In the genomic region with DNA sequence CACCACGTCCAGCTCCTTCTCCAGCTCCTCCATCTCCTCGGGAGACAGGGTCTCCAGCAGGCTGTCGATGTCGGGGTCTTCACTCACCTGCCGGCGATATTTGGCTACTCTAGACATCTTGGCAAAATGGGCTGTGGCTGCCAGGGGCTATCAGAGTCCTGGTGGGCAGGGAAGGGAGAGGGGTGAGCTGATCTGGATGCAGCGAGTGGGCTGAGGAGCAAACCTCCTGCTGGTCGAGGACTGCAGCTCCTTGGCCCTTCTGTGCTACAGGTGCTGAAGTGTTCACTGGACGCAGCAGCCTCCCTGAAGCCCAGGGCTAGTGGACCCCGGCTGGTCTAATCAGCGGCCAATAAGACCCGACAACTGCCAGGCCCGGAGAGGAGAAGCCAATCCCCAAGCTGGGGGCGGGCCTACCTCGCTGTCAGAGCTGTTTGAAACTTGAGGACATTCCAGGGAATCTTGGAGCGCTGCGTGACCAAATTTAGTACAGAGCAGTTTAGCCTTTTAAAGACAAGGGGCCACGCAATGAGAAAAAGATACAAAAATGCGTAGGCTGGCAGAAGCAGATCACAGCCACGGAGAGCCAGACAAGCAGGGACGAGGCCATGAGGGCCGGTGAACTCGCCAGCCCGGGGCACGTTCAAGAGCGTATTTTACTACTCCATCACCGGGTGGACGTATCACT, we compare ENCODE assay signal across 9 cellular contexts. TPM values are rescaled to one million over a fixed set of nuclear protein-coding genes. Genes with fewer than 3 reads are reported as not detected.
A peak's percentile ranks its signal among the peaks of the same experiment; 100 is the strongest.
DNase-seq lines count a peak whose midpoint lies in the region; ATAC-seq and TF ChIP-seq lines count a peak whose summit lies in the region.
"Had no signal": no experiment of that assay in that cellular context is flagged by ENCODE, and none has a peak within 500 bp of the region (broad histone marks: within the 10 kb centered on the region; RNA-seq: fewer than 3 reads in every experiment).

LMOD1 (minus strand) TSS at position 325 of the 685 bp plus-strand sequence; CDS start at position 117, 208 bp downstream.

- H3K4me3 ChIP-seq in NT2/D1 (ENCODE audit: insufficient read length, low read depth) (peak within 1 kb of the TSS; percentile 26), OCI-LY7 (ENCODE audit: low read depth, low read length, poor library complexity, severe bottlenecking) (no peak within 1 kb of the TSS)
- H3K4me3 ChIP-seq: A549 had no signal

- no TSS peak for BruUV-seq in OCI-LY7 (replicated peaks; lab: Mats Ljungman, UMichigan)

- H3K27me3 ChIP-seq in NT2/D1 (ENCODE audit: insufficient read depth, insufficient read length), result peaks cover 25% of the 10 kb centered on the region

- H2AFZ ChIP-seq in OCI-LY7 (ENCODE audit: low read length), result no peak within 1 kb of the TSS

- CTCF ChIA-PET in OCI-LY7 (lab: Charles Lee; ENCODE audit: unreplicated experiment), result no interaction called here

- intact Hi-C loops in OCI-LY7 (cut with micrococcal nuclease; ENCODE audit: unreplicated experiment), result no loop called here

- peak within 1 kb of the TSS; percentile 57 for H3K9ac ChIP-seq in NT2/D1 (ENCODE audit: insufficient read length, low read depth)

- ATAC-seq in left lobe of liver, result peak; percentile 80

- H4K20me1 ChIP-seq in OCI-LY7 (ENCODE audit: insufficient read depth, low read length), result no peaks in the 10 kb centered on the region

- peaks cover 8% of the 10 kb centered on the region for H3K4me1 ChIP-seq in NT2/D1 (ENCODE audit: insufficient read depth, insufficient read length)
- H3K4me1 ChIP-seq in OCI-LY7 (ENCODE audit: insufficient read depth, low read length, poor library complexity, severe bottlenecking), result no peaks in the 10 kb centered on the region
- H3K4me1 ChIP-seq: A549 had no signal

- no peak within 1 kb of the TSS for H3K27ac ChIP-seq in OCI-LY7 (ENCODE audit: low read depth, low read length, poor library complexity, severe bottlenecking)
- H3K27ac ChIP-seq: A549 had no signal

- no peak within 1 kb of the TSS for H3K4me2 ChIP-seq in OCI-LY7 (ENCODE audit: low read length)
- H3K4me2 ChIP-seq: A549 had no signal

- TF ChIP-seq CTCF in OCI-LY7 (conservative IDR thresholded peaks at IDR 0.05; ENCODE audit: low read length), result no peak

- H3K79me2 ChIP-seq in OCI-LY7 (ENCODE audit: insufficient read depth, low read depth, low read length), result no peaks in the 10 kb centered on the region

- H3K36me3 ChIP-seq in NT2/D1 (ENCODE audit: insufficient read depth, insufficient read length, low read length) (no peaks in the 10 kb centered on the region), OCI-LY7 (ENCODE audit: insufficient read depth, low read length) (no peaks in the 10 kb centered on the region)

- POLR2A ChIA-PET in OCI-LY7 (lab: Charles Lee), result no interaction called here

- no peaks in the 10 kb centered on the region for H3K9me2 ChIP-seq in OCI-LY7 (ENCODE audit: insufficient read depth, low read length)

- H3K9me3 ChIP-seq in NT2/D1 (ENCODE audit: insufficient read depth, low read length), result no peaks in the 10 kb centered on the region
- H3K9me3 ChIP-seq in OCI-LY7 (ENCODE audit: low read length), result no peaks in the 10 kb centered on the region
- H3K9me3 ChIP-seq: A549 had no signal

- DNase-seq in NCI-H1417 (lab: John Stamatoyannopoulos, UW) (peak in 2 of 3 experiments; percentile 52 to 74), NCI-H1417 treated with DMSO at 0.1 percent for 48 hours (lab: John Stamatoyannopoulos, UW) (no peak), NT2/D1 (ENCODE audit: low read depth, low spot score) (peak; percentile 79), ecto neural progenitor cell (ENCODE audit: low spot score) (peak; percentile 93), left lobe of liver (ENCODE audit: low spot score) (peak; percentile 52), RKO (ENCODE audit: low spot score) (no peak), OCI-LY7 (ENCODE audit: low spot score) (no peak)
- peak; percentile 33 for DNase-seq in stimulated activated CD8-positive, alpha-beta memory T cell treated with anti-CD3 and anti-CD28 coated beads, Interleukin-4, amount 100 ng/mL, for 48 hours

RNA-seq across cellular contexts. Expression of gene LMOD1, which starts in this region (rescaled TPM):
- total RNA-seq in left lobe of liver, result 1.0 TPM
- total RNA-seq in OCI-LY7 (2014; rRNA removed; shearing (Covaris generic)), result not detected in 2 replicates
- total RNA-seq in OCI-LY7 (2022), result not detected in 2 replicates

Comparison
In these comparisons a context has a peak if more than half of its experiments do, and no peak if none do; other contexts are left out.
1. DNase-seq: peak in NCI-H1417 (2 of 3), NT2/D1 (single experiment), ecto neural progenitor cell (single experiment), left lobe of liver (single experiment) and stimulated activated CD8-positive, alpha-beta memory T cell treated with anti-CD3 and anti-CD28 coated beads, Interleukin-4, amount 100 ng/mL, for 48 hours (single experiment); none in NCI-H1417 treated with DMSO at 0.1 percent for 48 hours (single experiment), RKO (single experiment) and OCI-LY7 (single experiment).